In genomic region chr17:74190154-74190553, GRCh38 we compare ENCODE assay signal across 10 cellular contexts. TPM values are rescaled to one million over a fixed set of nuclear protein-coding genes. Genes with fewer than 3 reads are reported as not detected.
DNase-seq lines count a peak whose midpoint lies in the region; ATAC-seq and TF ChIP-seq lines count a peak whose summit lies in the region.
"Had no signal": no experiment of that assay in that cellular context is flagged by ENCODE, and none has a peak within 500 bp of the region (broad histone marks: within the 10 kb centered on the region; RNA-seq: fewer than 3 reads in every experiment).

No MANE protein-coding gene starts in this region.

- H3K9me3 ChIP-seq in body of pancreas, result no peaks in the 10 kb centered on the region
- H3K9me3 ChIP-seq in mucosa of descending colon, result no peaks in the 10 kb centered on the region
- H3K9me3 ChIP-seq: HAP-1 had no signal

- H3K4me3 ChIP-seq in body of pancreas (no peak overlapping the region), mucosa of descending colon (no peak overlapping the region)
- H3K4me3 ChIP-seq: HAP-1 had no signal

- intact Hi-C loops in body of pancreas (cut with DNase I), result no loop called here
- intact Hi-C loops in mucosa of descending colon (cut with DNase I, micrococcal nuclease), result no loop called here

- TF ChIP-seq CTCF in body of pancreas (IDR thresholded peaks at IDR 0.05) (no peak), mucosa of descending colon (IDR thresholded peaks at IDR 0.05) (no peak)

- WGBS in body of pancreas, 2 donors, result 40 to 61% methylated on average over 2 of the region's 2 CpGs

- H3K27ac ChIP-seq in body of pancreas, result no peak overlapping the region
- H3K27ac ChIP-seq: parathyroid adenoma had no signal

- H3K27me3 ChIP-seq in body of pancreas, result no peaks in the 10 kb centered on the region

- peaks cover 12% of the 10 kb centered on the region for H3K4me1 ChIP-seq in body of pancreas
- H3K4me1 ChIP-seq in mucosa of descending colon (ENCODE audit: low read depth), result peaks cover 13% of the 10 kb centered on the region
- H3K4me1 ChIP-seq: HAP-1, parathyroid adenoma had no signal

- TF ChIP-seq POLR2A in body of pancreas (IDR thresholded peaks at IDR 0.05), result no peak

- peak; percentile 89 for DNase-seq in DMS 273 (lab: John Stamatoyannopoulos, UW; ENCODE audit: unreplicated experiment)
- peak; percentile 46 for DNase-seq in NCI-H226
- peak in 1 of 4 donors; percentile 35 for DNase-seq in body of pancreas
- DNase-seq in mucosa of descending colon, result no peak
- no peak for DNase-seq in GM19240 (ENCODE audit: insufficient read length, low spot score)

- ATAC-seq in GM21447 (IDR thresholded peaks at IDR 0.05; ENCODE audit: unreplicated experiment), result peak; percentile 59
- peak; percentile 71 for ATAC-seq in body of pancreas
- peak; percentile 56 for ATAC-seq in mucosa of descending colon
- ATAC-seq in GM18520 (IDR thresholded peaks at IDR 0.05; ENCODE audit: unreplicated experiment), result no peak
- no peak for ATAC-seq in GM18519 (IDR thresholded peaks at IDR 0.05; ENCODE audit: low FRiP score, unreplicated experiment)

- H3K36me3 ChIP-seq in body of pancreas (replicated peaks in 1 of 2; ENCODE audit: insufficient read depth in 1 of 2, low read depth in 2 of 2) (no peaks in the 10 kb centered on the region), mucosa of descending colon (ENCODE audit: low read depth) (no peaks in the 10 kb centered on the region)
- H3K36me3 ChIP-seq: HAP-1 had no signal

RNA-seq across cellular contexts. Expression of gene RPL38, which starts 13.3 kb away (rescaled TPM):
- 100 to 1,000 TPM; 141 to 156 TPM for total RNA-seq in body of pancreas
- 100 to 1,000 TPM; 617 to 705 (median 692) TPM for total RNA-seq in mucosa of descending colon

RNA-seq across cellular contexts. Expression of gene TTYH2, which starts 23.2 kb away (rescaled TPM):
- total RNA-seq in body of pancreas (10 to 100 TPM in 1 of 2 donors, 1 to 10 TPM in 1; 8.0 to 14.8 TPM), mucosa of descending colon (1 to 10 TPM; 2.5 to 9.1 (median 3.1) TPM)

Comparison
In these comparisons a context has a peak if more than half of its experiments do, and no peak if none do; other contexts are left out.
1. DNase-seq: peak in DMS 273 (single experiment) and NCI-H226 (single experiment); none in mucosa of descending colon (0 of 3) and GM19240 (single experiment).
2. ATAC-seq: peak in GM21447 (single experiment), body of pancreas (single experiment) and mucosa of descending colon (single experiment); none in GM18520 (single experiment) and GM18519 (single experiment).